In genomic region chr10:28282341-28282740, GRCh38 we compare ENCODE assay signal across 21 cellular contexts. TPM values are rescaled to one million over a fixed set of nuclear protein-coding genes. Genes with fewer than 3 reads are reported as not detected.
DNase-seq lines count a peak whose midpoint lies in the region; ATAC-seq and TF ChIP-seq lines count a peak whose summit lies in the region.
"Had no signal": no experiment of that assay in that cellular context is flagged by ENCODE, and none has a peak within 500 bp of the region (broad histone marks: within the 10 kb centered on the region; RNA-seq: fewer than 3 reads in every experiment).

No MANE protein-coding gene starts in this region.

- POLR2A ChIA-PET in Caco-2 (lab: Charles Lee) (interaction anchor here (0.6 to 1.7 kb wide), 2 partner anchors 8 to 20 kb away, joined by 5 to 6 read pairs; partner anchors contain the start of gene MPP7), MCF 10A (lab: Yijun Ruan, JAX) (no interaction called here)

- no peaks in the 10 kb centered on the region for H3K27me3 Mint-ChIP-seq in Caco-2 (ENCODE audit: insufficient read depth, unreplicated experiment)
- H3K27me3 Mint-ChIP-seq in T-helper 2 cell treated with Interferon-gamma antibody and Interleukin-4, amounts not matched to agents 5 μg/mL and 100 μg/mL, for 36 hours (ENCODE audit: low read depth), result no peaks in the 10 kb centered on the region
- H3K27me3 Mint-ChIP-seq in MCF 10A (ENCODE audit: insufficient read depth, unreplicated experiment), result no peaks in the 10 kb centered on the region
- H3K27me3 Mint-ChIP-seq: activated CD4-positive, alpha-beta T cell treated with anti-CD3 and anti-CD28 coated beads, Interleukin-2, amount 10 ng/mL, durations not matched to agents 24 days and 14 days; CD4-positive, alpha-beta T cell had no signal

- WGBS in gastroesophageal sphincter (ENCODE audit: low coverage in 1 of 2), 2 donors, result 87 to 89% methylated on average over 2 to 5 of the region's 5 CpGs

- H3K36me3 Mint-ChIP-seq in Caco-2 (ENCODE audit: insufficient read depth, unreplicated experiment), result peaks cover 13% of the 10 kb centered on the region
- H3K36me3 Mint-ChIP-seq in T-helper 2 cell treated with Interferon-gamma antibody and Interleukin-4, amounts not matched to agents 5 μg/mL and 100 μg/mL, for 36 hours (ENCODE audit: low read depth), result no peaks in the 10 kb centered on the region
- no peaks in the 10 kb centered on the region for H3K36me3 Mint-ChIP-seq in stimulated activated effector memory CD8-positive, alpha-beta T cell treated with anti-CD3 and anti-CD28 coated beads, Interleukin-12 subunit alpha, Interleukin-12 subunit beta, amount 100 ng/mL, for 72 hours
- H3K36me3 Mint-ChIP-seq in MCF 10A (ENCODE audit: insufficient read depth, unreplicated experiment), result no peaks in the 10 kb centered on the region

- H3K27ac Mint-ChIP-seq in Caco-2 (ENCODE audit: unreplicated experiment) (peak overlapping the region; percentile 34), MCF 10A (ENCODE audit: low read depth, unreplicated experiment) (no peak overlapping the region)
- no peak overlapping the region for H3K27ac Mint-ChIP-seq in T-helper 2 cell treated with Interferon-gamma antibody and Interleukin-4, amounts not matched to agents 5 μg/mL and 100 μg/mL, for 36 hours
- H3K27ac Mint-ChIP-seq in stimulated activated effector memory CD8-positive, alpha-beta T cell treated with anti-CD3 and anti-CD28 coated beads, Interleukin-12 subunit alpha, Interleukin-12 subunit beta, amount 100 ng/mL, for 72 hours, result no peak overlapping the region
- H3K27ac Mint-ChIP-seq: activated CD4-positive, alpha-beta T cell treated with anti-CD3 and anti-CD28 coated beads, Interleukin-2, amount 10 ng/mL, durations not matched to agents 24 days and 14 days; CD4-positive, alpha-beta T cell; endodermal cell had no signal

- H3K27ac ChIP-seq in gastroesophageal sphincter, result peak overlapping the region in 3 of 4 donors; percentile 46 to 82 (median 71)
- H3K27ac ChIP-seq: left ventricle myocardium inferior, skin epidermis had no signal

- DNase-seq in Caco-2 (no peak), NCI-H2227 treated with DMSO at 0.1 percent for 48 hours (lab: John Stamatoyannopoulos, UW) (peak; percentile 69), retina (peak; percentile 82), GDM1 (lab: John Stamatoyannopoulos, UW) (no peak), MCF 10A (ENCODE audit: unreplicated experiment) (no peak)
- no peak for DNase-seq in T-helper 2 cell treated with Interferon-gamma antibody and Interleukin-4, amounts not matched to agents 5 μg/mL and 100 μg/mL, for 36 hours (ENCODE audit: low spot score)
- DNase-seq in stimulated activated effector memory CD8-positive, alpha-beta T cell treated with anti-CD3 and anti-CD28 coated beads, Interleukin-12 subunit alpha, Interleukin-12 subunit beta, amount 100 ng/mL, for 72 hours (ENCODE audit: low spot score in 2 of 2), result no peak
- DNase-seq: activated CD4-positive, alpha-beta T cell treated with anti-CD3 and anti-CD28 coated beads, Interleukin-2, amount 10 ng/mL, durations not matched to agents 24 days and 14 days; activated gamma-delta T cell; CD4-positive, alpha-beta T cell; endodermal cell; head of caudate nucleus; left ventricle myocardium inferior; MG63; NCI-H1930; NCI-H524; SW 1271 had no signal

- H3K4me3 Mint-ChIP-seq in Caco-2 (ENCODE audit: unreplicated experiment), result no peak overlapping the region
- H3K4me3 Mint-ChIP-seq in T-helper 2 cell treated with Interferon-gamma antibody and Interleukin-4, amounts not matched to agents 5 μg/mL and 100 μg/mL, for 36 hours, result no peak overlapping the region
- H3K4me3 Mint-ChIP-seq in stimulated activated effector memory CD8-positive, alpha-beta T cell treated with anti-CD3 and anti-CD28 coated beads, Interleukin-12 subunit alpha, Interleukin-12 subunit beta, amount 100 ng/mL, for 72 hours, result no peak overlapping the region
- H3K4me3 Mint-ChIP-seq in MCF 10A (ENCODE audit: unreplicated experiment), result no peak overlapping the region
- H3K4me3 Mint-ChIP-seq: activated CD4-positive, alpha-beta T cell treated with anti-CD3 and anti-CD28 coated beads, Interleukin-2, amount 10 ng/mL, durations not matched to agents 24 days and 14 days; CD4-positive, alpha-beta T cell; endodermal cell; IgD-negative memory B cell had no signal

- no peak for TF ChIP-seq POLR2A in gastroesophageal sphincter (IDR thresholded peaks at IDR 0.05)

- H3K9me3 ChIP-seq in Caco-2 (no peaks in the 10 kb centered on the region), gastroesophageal sphincter (no peaks in the 10 kb centered on the region)
- H3K9me3 ChIP-seq: left ventricle myocardium inferior, MG63 had no signal

- TF ChIP-seq EP300 in gastroesophageal sphincter (IDR thresholded peaks at IDR 0.05), result no peak

- BruUV-seq in Caco-2 (replicated peaks; lab: Mats Ljungman, UMichigan) (no TSS peak), MCF 10A (replicated peaks; lab: Mats Ljungman, UMichigan) (no TSS peak)

- intact Hi-C loops in Caco-2 (cut with micrococcal nuclease; ENCODE audit: unreplicated experiment) (no loop called here), MCF 10A (cut with micrococcal nuclease) (no loop called here)

- CTCF ChIA-PET in Caco-2 (lab: Charles Lee) (interaction anchor here (0.5 to 1.2 kb wide), 4 partner anchors 19 to 98 kb away, joined by 3 to 10 read pairs (median 5); partner anchors contain the start of gene MPP7), MCF 10A (lab: Yijun Ruan, JAX) (no interaction called here)

- no peak for TF ChIP-seq CTCF in Caco-2 (IDR thresholded peaks at IDR 0.05; ENCODE audit: insufficient read depth in 1 of 2, low read depth in 1 of 2, low read length in 1 of 2, severe bottlenecking in 1 of 2, unreplicated experiment in 1 of 2)
- no peak for TF ChIP-seq CTCF in gastroesophageal sphincter (IDR thresholded peaks at IDR 0.05)
- TF ChIP-seq CTCF in MCF 10A (IDR thresholded peaks at IDR 0.05; ENCODE audit: unreplicated experiment), result no peak

- H3K4me1 Mint-ChIP-seq in Caco-2 (ENCODE audit: low read depth, unreplicated experiment) (peaks cover 49% of the 10 kb centered on the region), MCF 10A (ENCODE audit: insufficient read depth, unreplicated experiment) (no peaks in the 10 kb centered on the region)
- no peaks in the 10 kb centered on the region for H3K4me1 Mint-ChIP-seq in T-helper 2 cell treated with Interferon-gamma antibody and Interleukin-4, amounts not matched to agents 5 μg/mL and 100 μg/mL, for 36 hours (ENCODE audit: low read depth)
- H3K4me1 Mint-ChIP-seq in stimulated activated effector memory CD8-positive, alpha-beta T cell treated with anti-CD3 and anti-CD28 coated beads, Interleukin-12 subunit alpha, Interleukin-12 subunit beta, amount 100 ng/mL, for 72 hours, result peaks cover 11% of the 10 kb centered on the region
- H3K4me1 Mint-ChIP-seq: activated CD4-positive, alpha-beta T cell treated with anti-CD3 and anti-CD28 coated beads, Interleukin-2, amount 10 ng/mL, durations not matched to agents 24 days and 14 days had no signal

- H3K36me3 ChIP-seq in Caco-2 (ENCODE audit: control insufficient read depth, insufficient read depth, low read length), result no peaks in the 10 kb centered on the region
- no peaks in the 10 kb centered on the region for H3K36me3 ChIP-seq in gastroesophageal sphincter
- H3K36me3 ChIP-seq: left ventricle myocardium inferior, MG63 had no signal

- H3K27me3 ChIP-seq in Caco-2 (replicated peaks; ENCODE audit: control insufficient read depth, insufficient read depth, low read length) (no peaks in the 10 kb centered on the region), gastroesophageal sphincter (no peaks in the 10 kb centered on the region)
- H3K27me3 ChIP-seq: MG63 had no signal

- peaks cover 23% of the 10 kb centered on the region for H3K4me1 ChIP-seq in Caco-2
- H3K4me1 ChIP-seq in gastroesophageal sphincter, result peaks cover 0 to 76% (median 3%) of the 10 kb centered on the region in 3 donors

- no peak for ATAC-seq in gastroesophageal sphincter
- no peak for ATAC-seq in stimulated activated effector memory CD8-positive, alpha-beta T cell treated with anti-CD3 and anti-CD28 coated beads, Interleukin-12 subunit alpha, Interleukin-12 subunit beta, amount 100 ng/mL, for 72 hours
- ATAC-seq: Right ventricle myocardium inferior had no signal

- H3K9me3 Mint-ChIP-seq in Caco-2 (ENCODE audit: unreplicated experiment), result no peaks in the 10 kb centered on the region
- H3K9me3 Mint-ChIP-seq in T-helper 2 cell treated with Interferon-gamma antibody and Interleukin-4, amounts not matched to agents 5 μg/mL and 100 μg/mL, for 36 hours, result no peaks in the 10 kb centered on the region
- no peaks in the 10 kb centered on the region for H3K9me3 Mint-ChIP-seq in stimulated activated effector memory CD8-positive, alpha-beta T cell treated with anti-CD3 and anti-CD28 coated beads, Interleukin-12 subunit alpha, Interleukin-12 subunit beta, amount 100 ng/mL, for 72 hours
- no peaks in the 10 kb centered on the region for H3K9me3 Mint-ChIP-seq in MCF 10A (ENCODE audit: unreplicated experiment)
- H3K9me3 Mint-ChIP-seq: activated CD4-positive, alpha-beta T cell treated with anti-CD3 and anti-CD28 coated beads, Interleukin-2, amount 10 ng/mL, durations not matched to agents 24 days and 14 days; CD4-positive, alpha-beta T cell; endodermal cell; IgD-negative memory B cell had no signal

- H3K4me3 ChIP-seq in Caco-2 (ENCODE audit: low read depth, low read length), result no peak overlapping the region
- H3K4me3 ChIP-seq in gastroesophageal sphincter, result no peak overlapping the region
- H3K4me3 ChIP-seq: left ventricle myocardium inferior, MG63, skin epidermis had no signal

RNA-seq across cellular contexts. Expression of gene MPP7, which starts 20.5 kb away (rescaled TPM):
- total RNA-seq in Caco-2 (2022), result 72.0 and 79.4 TPM in 2 replicates
- 10 to 100 TPM; 22.9 to 72.1 (median 51.5) TPM for total RNA-seq in gastroesophageal sphincter
- total RNA-seq in MCF 10A (2022), result 4.1 and 5.4 TPM in 2 replicates

Comparison
In these comparisons a context has a peak if more than half of its experiments do, and no peak if none do; other contexts are left out.
1. DNase-seq: peak in NCI-H2227 treated with DMSO at 0.1 percent for 48 hours (single experiment) and retina (single experiment); none in Caco-2 (0 of 2), T-helper 2 cell treated with Interferon-gamma antibody and Interleukin-4, amounts not matched to agents 5 μg/mL and 100 μg/mL, for 36 hours (single experiment), stimulated activated effector memory CD8-positive, alpha-beta T cell treated with anti-CD3 and anti-CD28 coated beads, Interleukin-12 subunit alpha, Interleukin-12 subunit beta, amount 100 ng/mL, for 72 hours (0 of 2), GDM1 (single experiment) and MCF 10A (single experiment).